ENCODE assay signal across 19 cellular contexts in genomic region chr20:40999841-41000240, GRCh38. TPM values are rescaled to one million over a fixed set of nuclear protein-coding genes. Genes with fewer than 3 reads are reported as not detected.
DNase-seq lines count a peak whose midpoint lies in the region; ATAC-seq and TF ChIP-seq lines count a peak whose summit lies in the region.
"Had no signal": no experiment of that assay in that cellular context is flagged by ENCODE, and none has a peak within 500 bp of the region (broad histone marks: within the 10 kb centered on the region; RNA-seq: fewer than 3 reads in every experiment).

No MANE protein-coding gene starts in this region.

- 0 out of 2 replicates have a peak overlapping the region, but pooled peaks have one; percentile 4 for H2BK120ac ChIP-seq in IMR-90 (ENCODE audit: low read depth, low read length)

- H3K27ac ChIP-seq in IMR-90 (ENCODE audit: insufficient read depth, low read length) (no peak overlapping the region), OCI-LY1 (ENCODE audit: low read depth, low read length, poor library complexity, severe bottlenecking) (peak overlapping the region; percentile 46)
- H3K27ac ChIP-seq: GM23248 had no signal

- ATAC-seq in IMR-90 (ENCODE audit: low read depth) (no peak), T-helper 17 cell (no peak), HG02973 (IDR thresholded peaks at IDR 0.05; ENCODE audit: unreplicated experiment) (no peak), HG02852 (IDR thresholded peaks at IDR 0.05; ENCODE audit: unreplicated experiment) (no peak)
- ATAC-seq: GM12878 had no signal

- no CpG with 5 or more reads among the region's 4 CpGs for WGBS in IMR-90 (ENCODE audit: extremely low coverage in 2 of 2, insufficient read length in 1 of 2), 2 experiments

- H3K79me1 ChIP-seq in IMR-90 (ENCODE audit: low read depth in 1 of 2, low read length in 2 of 2): peaks cover 0 to 42% of the 10 kb centered on the region in 2 experiments; a peak in 3 of 4 replicates

- no peak overlapping the region for H3K4ac ChIP-seq in IMR-90 (ENCODE audit: low read depth, low read length)

- in situ Hi-C loops in IMR-90 (cut with MboI; ENCODE audit: low sequenced_read_pairs): no loop called here

- H2AK5ac ChIP-seq in IMR-90 (ENCODE audit: low read depth, low read length): no peak overlapping the region

- TF ChIP-seq POLR2A in IMR-90 (IDR thresholded peaks at IDR 0.05; ENCODE audit: low read depth, low read length): no peak

- intact Hi-C loops in Calu3 (cut with micrococcal nuclease; ENCODE audit: unreplicated experiment): no loop called here
- intact Hi-C loops in IMR-90 (cut with micrococcal nuclease): no loop called here

- dilution Hi-C loops in IMR-90 (cut with HindIII; ENCODE audit: low sequenced_read_pairs, unreplicated experiment): no loop called here

- no peaks in the 10 kb centered on the region for H3K27me3 ChIP-seq in IMR-90 (ENCODE audit: control insufficient read depth, insufficient read depth, low read length)
- H3K27me3 ChIP-seq in OCI-LY1 (ENCODE audit: insufficient read depth, low read length): no peaks in the 10 kb centered on the region

- no peak overlapping the region for H2BK5ac ChIP-seq in IMR-90 (ENCODE audit: low read depth, low read length, poor library complexity, severe bottlenecking)

- peaks cover 11% of the 10 kb centered on the region for H3K9me1 ChIP-seq in IMR-90 (ENCODE audit: insufficient read depth, low read length)

- H3K79me2 ChIP-seq in OCI-LY1 (ENCODE audit: insufficient read depth, low read length): no peaks in the 10 kb centered on the region

- H3K4me1 Mint-ChIP-seq in Calu3 (ENCODE audit: low read depth, unreplicated experiment): peaks cover 31% of the 10 kb centered on the region
- peaks cover 8% of the 10 kb centered on the region for H3K4me1 Mint-ChIP-seq in T-helper 17 cell

- no peaks in the 10 kb centered on the region for H3F3A ChIP-seq in OCI-LY1 (ENCODE audit: insufficient read depth, low read length)

- H3K36me3 Mint-ChIP-seq in Calu3 (ENCODE audit: insufficient read depth, unreplicated experiment): peaks cover 18% of the 10 kb centered on the region
- H3K36me3 Mint-ChIP-seq in T-helper 17 cell (ENCODE audit: low read depth): no peaks in the 10 kb centered on the region
- H3K36me3 Mint-ChIP-seq: CD4-positive, alpha-beta memory T cell had no signal

- H3K14ac ChIP-seq in IMR-90 (replicated peaks; ENCODE audit: low read depth, low read length): no peak overlapping the region; the same call in 1 of the 2 replicates

- H3K4me3 ChIP-seq in IMR-90 (ENCODE audit: insufficient read depth, low read depth, low read length): no peak overlapping the region
- H3K4me3 ChIP-seq in OCI-LY1 (ENCODE audit: low read depth, low read length, poor library complexity, severe bottlenecking): no peak overlapping the region
- H3K4me3 ChIP-seq: GM12878, GM23248 had no signal

- H3K4me3 Mint-ChIP-seq in Calu3 (ENCODE audit: low read depth, unreplicated experiment) (no peak overlapping the region), T-helper 17 cell (no peak overlapping the region)
- H3K4me3 Mint-ChIP-seq: CD4-positive, alpha-beta memory T cell had no signal

- H3K27ac Mint-ChIP-seq in Calu3 (ENCODE audit: unreplicated experiment): peak overlapping the region; percentile 31
- peak overlapping the region; percentile 2 for H3K27ac Mint-ChIP-seq in T-helper 17 cell

- BruUV-seq in Calu3 (replicated peaks; lab: Mats Ljungman, UMichigan) (no TSS peak), IMR-90 (replicated peaks; lab: Mats Ljungman, UMichigan) (no TSS peak)

- H2BK20ac ChIP-seq in IMR-90 (ENCODE audit: low read depth, low read length): no peak overlapping the region

- H3K9me3 Mint-ChIP-seq in Calu3 (ENCODE audit: low read depth, unreplicated experiment): no peaks in the 10 kb centered on the region
- H3K9me3 Mint-ChIP-seq: CD4-positive, alpha-beta memory T cell had no signal

- no peak overlapping the region for H3K4me2 ChIP-seq in IMR-90 (ENCODE audit: low read depth, low read length)
- H3K4me2 ChIP-seq in OCI-LY1 (ENCODE audit: low read length): no peak overlapping the region

- POLR2A ChIA-PET in IMR-90 (lab: Charles Lee; ENCODE audit: unreplicated experiment): no interaction called here

- no peaks in the 10 kb centered on the region for H3K36me3 ChIP-seq in IMR-90 (ENCODE audit: control insufficient read depth, insufficient read depth, low read length)
- no peaks in the 10 kb centered on the region for H3K36me3 ChIP-seq in OCI-LY1 (ENCODE audit: insufficient read depth, low read length)

- no peaks in the 10 kb centered on the region for H3K27me3 Mint-ChIP-seq in Calu3 (ENCODE audit: unreplicated experiment)
- H3K27me3 Mint-ChIP-seq in T-helper 17 cell: peaks cover 5% of the 10 kb centered on the region
- H3K27me3 Mint-ChIP-seq: CD4-positive, alpha-beta memory T cell had no signal

- H4K5ac ChIP-seq in IMR-90 (ENCODE audit: low read depth, low read length): no peak overlapping the region

- no peaks in the 10 kb centered on the region for H3K9me2 ChIP-seq in OCI-LY1 (ENCODE audit: low read depth, low read length)

- no peak overlapping the region for H3K23ac ChIP-seq in IMR-90 (ENCODE audit: low read depth, low read length)

- H4K8ac ChIP-seq in IMR-90 (ENCODE audit: low read depth in 2 of 2, low read length in 2 of 2): no peak overlapping the region

- H3K9ac ChIP-seq in IMR-90 (ENCODE audit: low read depth, low read length) (no peak overlapping the region), OCI-LY1 (ENCODE audit: low read length) (no peak overlapping the region)
- H3K9ac ChIP-seq: GM23248 had no signal

- no peak overlapping the region for H2BK15ac ChIP-seq in IMR-90 (ENCODE audit: low read depth, low read length)

- TF ChIP-seq CTCF in Calu3 (IDR thresholded peaks at IDR 0.05; ENCODE audit: unreplicated experiment) (no peak), IMR-90 (conservative IDR thresholded peaks at IDR 0.05; ENCODE audit: low read depth, low read length) (no peak), OCI-LY1 (IDR thresholded peaks at IDR 0.05; ENCODE audit: low read length) (no peak)

- no peak for TF ChIP-seq RAD21 in IMR-90 (IDR thresholded peaks at IDR 0.05; ENCODE audit: low read length)

- H2AK9ac ChIP-seq in IMR-90 (replicated peaks; ENCODE audit: low read depth, low read length, poor library complexity): no peak overlapping the region

- H3K9me3 ChIP-seq in IMR-90 (ENCODE audit: control insufficient read depth, insufficient read depth, low read length): no peaks in the 10 kb centered on the region
- no peaks in the 10 kb centered on the region for H3K9me3 ChIP-seq in OCI-LY1 (ENCODE audit: low read length)
- no peaks in the 10 kb centered on the region for H3K9me3 ChIP-seq in T-helper 17 cell (ENCODE audit: control insufficient read depth, low read length, poor library complexity, severe bottlenecking)

- DNase-seq in Calu3 (no peak), IMR-90 (no peak), T-helper 17 cell (no peak), DMS 273 (lab: John Stamatoyannopoulos, UW; ENCODE audit: unreplicated experiment) (no peak), kidney glomerular epithelial cell (lab: John Stamatoyannopoulos, UW) (no peak)
- DNase-seq: C1 segment of cervical spinal cord; CD4-positive, alpha-beta memory T cell; COR-L47; DMS 273 treated with DMSO at 0.1 percent for 48 hours; DMS79; EL; GDM1; GM23248; H7; HCEC 1CT had no signal

- no peak overlapping the region for H3K18ac ChIP-seq in IMR-90 (ENCODE audit: low read depth, low read length)

- H2AFZ ChIP-seq in IMR-90 (replicated peaks; ENCODE audit: low read length, poor library complexity) (no peak overlapping the region), OCI-LY1 (ENCODE audit: low read length) (no peak overlapping the region)
- H2AFZ ChIP-seq: GM23248 had no signal

- CTCF ChIA-PET in Calu3 (lab: Charles Lee) (interaction anchor here (2.0 kb wide), 1 partner anchor 9 kb away, joined by 5 read pairs; no protein-coding TSS in a partner anchor), IMR-90 (lab: Yijun Ruan, JAX) (interaction anchor here (1.3 kb wide), 1 partner anchor 9 kb away, joined by 6 read pairs; no protein-coding TSS in a partner anchor)

- peaks cover 14% of the 10 kb centered on the region for H3K4me1 ChIP-seq in IMR-90 (ENCODE audit: control insufficient read depth, insufficient read depth, low read length)
- peaks cover 49% of the 10 kb centered on the region for H3K4me1 ChIP-seq in OCI-LY1 (ENCODE audit: insufficient read depth, low read length, severe bottlenecking)

- no peak overlapping the region for H4K91ac ChIP-seq in IMR-90 (ENCODE audit: insufficient read depth, low read depth, low read length)

- H3K56ac ChIP-seq in IMR-90 (ENCODE audit: extremely low read depth, insufficient read depth, low read length): no peak overlapping the region

- H4K20me1 ChIP-seq in IMR-90 (ENCODE audit: insufficient read depth, low read length): peaks cover 3% of the 10 kb centered on the region; the same call in 1 of the 2 replicates
- H4K20me1 ChIP-seq in OCI-LY1 (ENCODE audit: insufficient read depth, low read length): no peaks in the 10 kb centered on the region

TF ChIP-seq in IMR-90, 13 proteins besides CTCF, POLR2A, EP300 and RAD21:
- TF ChIP-seq FOS (IDR thresholded peaks at IDR 0.05; ENCODE audit: low read depth, low read length) (no peak), RCOR1 (IDR thresholded peaks at IDR 0.05; ENCODE audit: insufficient replicate concordance, low read length) (no peak), RFX5 (IDR thresholded peaks at IDR 0.05; ENCODE audit: low read depth, low read length) (no peak), CEBPB (IDR thresholded peaks at IDR 0.05; ENCODE audit: low read depth, low read length) (no peak), MAFK (IDR thresholded peaks at IDR 0.05; ENCODE audit: low read depth, low read length) (no peak), BHLHE40 (IDR thresholded peaks at IDR 0.05; ENCODE audit: low read depth, low read length) (no peak)

RNA-seq across cellular contexts. Expression of gene TOP1, which starts 28.8 kb away (rescaled TPM):
- total RNA-seq in Calu3 (2022) (129 and 152 TPM in 2 replicates), IMR-90 (2012; rRNA removed) (14.0 and 20.8 TPM in 2 replicates), T-helper 17 cell (10 to 100 TPM; 37.4 to 44.4 TPM)
- 14.7 and 21.5 TPM in 2 replicates for polyA plus RNA-seq in IMR-90 (2012; rRNA removed)
- polyA plus RNA-seq in IMR-90 (2012; cell fraction: cytosol; rRNA removed): 3.9 and 6.4 TPM in 2 replicates
- polyA plus RNA-seq in IMR-90 (2012; cell fraction: nucleus; rRNA removed; ENCODE audit: low replicate concordance): 3.2 and 18.6 TPM in 2 replicates
